ENCODE assay signal across 7 cellular contexts in the genomic region with DNA sequence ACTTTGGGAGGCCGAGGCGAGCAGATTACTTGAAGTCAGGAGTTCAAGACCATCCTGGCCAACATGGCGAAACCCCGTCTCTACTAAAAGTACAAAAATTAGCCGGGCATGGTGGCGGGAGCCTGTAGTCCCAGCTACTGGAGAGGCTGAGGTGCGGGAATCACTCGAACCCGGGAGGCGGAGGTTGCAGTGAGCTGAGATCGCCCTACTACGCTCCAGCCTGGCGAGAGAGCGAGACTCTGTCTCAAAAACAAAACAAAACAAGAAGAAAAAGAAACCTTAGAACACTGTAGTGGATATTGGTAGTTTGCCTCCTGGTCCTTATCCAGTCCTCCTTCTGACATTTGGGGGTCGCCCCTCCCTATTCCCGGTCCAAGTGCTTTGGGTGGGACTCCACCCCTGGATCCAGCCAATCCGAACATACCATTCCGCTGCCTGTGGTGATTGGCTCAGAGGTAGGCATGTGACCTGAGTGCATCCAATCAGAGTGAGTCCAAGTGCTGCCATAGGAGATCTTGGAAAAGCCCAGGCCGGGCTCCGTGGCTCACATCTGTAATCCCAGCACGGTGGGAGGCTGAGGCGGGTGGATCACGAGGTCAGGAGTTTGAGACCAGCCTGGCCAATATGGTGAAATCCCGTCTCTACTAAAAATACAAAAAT. TPM values are rescaled to one million over a fixed set of nuclear protein-coding genes. Genes with fewer than 3 reads are reported as not detected.
DNase-seq lines count a peak whose midpoint lies in the region; ATAC-seq, FAIRE-seq and TF ChIP-seq lines count a peak whose summit lies in the region.
"Not testable (repeated sequence)": the region's sequence is repeated elsewhere in the genome, so short reads cannot be mapped to it uniquely, and the experiment has no call there.

No MANE protein-coding gene starts in this region.

- not testable (repeated sequence) for TF ChIP-seq RAD21 in IMR-90 (IDR thresholded peaks at IDR 0.05; ENCODE audit: low read length); SK-N-SH (IDR thresholded peaks at IDR 0.05; ENCODE audit: low read length); H1 (IDR thresholded peaks at IDR 0.05 in 1 of 2, conservative IDR thresholded peaks at IDR 0.05 in 1 of 2; ENCODE audit: low read depth in 2 of 2, low read length in 2 of 2)

- in situ Hi-C loops in IMR-90 (cut with MboI; ENCODE audit: low sequenced_read_pairs) = not testable (repeated sequence)

- not testable (repeated sequence) for FAIRE-seq in H1 (lab: Jason Lieb, UNC)

- not testable (repeated sequence) for H3K18ac ChIP-seq in IMR-90 (ENCODE audit: low read depth, low read length); H1 (ENCODE audit: extremely low read depth, low read length); trophoblast cell (ENCODE audit: low read length)

- H3K4me3 ChIP-seq in GM23338; IMR-90 (ENCODE audit: insufficient read depth, low read depth, low read length); SK-N-SH (ENCODE audit: low read depth in 2 of 2, low read length in 1 of 2); H1 (ENCODE audit: extremely low read depth in 1 of 4, insufficient read depth in 2 of 4, low read depth in 3 of 4, low read length in 4 of 4); trophoblast cell (ENCODE audit: low read depth, low read length): not testable (repeated sequence)

- not testable (repeated sequence) for H2BK120ac ChIP-seq in IMR-90 (ENCODE audit: low read depth, low read length); H1 (replicated peaks; ENCODE audit: low read depth, low read length); trophoblast cell (ENCODE audit: insufficient read depth, low read length, poor library complexity)

- H4K5ac ChIP-seq in IMR-90 (ENCODE audit: low read depth, low read length); H1 (ENCODE audit: insufficient read length, low read depth, low read length): not testable (repeated sequence)

- H3K27me3 Mint-ChIP-seq in GM23338 (ENCODE audit: insufficient read depth, low read depth, poor library complexity) = peaks cover 20% of the 10 kb centered on the region

- not testable (repeated sequence) for H3K27ac Mint-ChIP-seq in GM23338

- BruUV-seq in IMR-90 (replicated peaks; lab: Mats Ljungman, UMichigan) = not testable (repeated sequence)

- H3K23me2 ChIP-seq in H1 (ENCODE audit: low read depth, low read length) = not testable (repeated sequence)

- intact Hi-C loops in IMR-90 (cut with micrococcal nuclease) = not testable (repeated sequence)

- H3K9me3 ChIP-seq in IMR-90 (ENCODE audit: control insufficient read depth, insufficient read depth, low read length); SK-N-SH; H1 (ENCODE audit: insufficient read depth in 2 of 2, low read depth in 1 of 2, low read length in 1 of 2); trophoblast cell (ENCODE audit: insufficient read depth, low read depth, low read length): not testable (repeated sequence)

- H3K36me3 ChIP-seq in GM23338 (ENCODE audit: insufficient read depth); IMR-90 (ENCODE audit: control insufficient read depth, insufficient read depth, low read length); SK-N-SH (replicated peaks in 1 of 2; ENCODE audit: control insufficient read depth in 1 of 2, insufficient read depth in 2 of 2, low read length in 1 of 2); H1 (ENCODE audit: control insufficient read depth in 2 of 4, insufficient read depth in 4 of 4, low read length in 3 of 4); trophoblast cell (ENCODE audit: control insufficient read depth in 1 of 2, insufficient read depth in 2 of 2, low read length in 2 of 2): not testable (repeated sequence)

- not testable (repeated sequence) for H3K14ac ChIP-seq in IMR-90 (replicated peaks; ENCODE audit: low read depth, low read length); H1 (ENCODE audit: insufficient read length); trophoblast cell (ENCODE audit: low read length)

- not testable (repeated sequence) for TF ChIP-seq EP300 in SK-N-SH (IDR thresholded peaks at IDR 0.05; ENCODE audit: borderline replicate concordance in 1 of 2, low read depth in 1 of 2, low read length in 1 of 2); H1 (IDR thresholded peaks at IDR 0.05; ENCODE audit: borderline replicate concordance in 1 of 2, low read depth in 2 of 2, low read length in 2 of 2)

- not testable (repeated sequence) for H3K27ac ChIP-seq in GM23338 (ENCODE audit: low read depth); IMR-90 (ENCODE audit: insufficient read depth, low read length); SK-N-SH (ENCODE audit: low read depth in 2 of 2, low read length in 1 of 2); H1 (ENCODE audit: low read depth, low read length); trophoblast cell (ENCODE audit: low read depth, low read length)

- not testable (repeated sequence) for H3K36me3 Mint-ChIP-seq in GM23338 (ENCODE audit: low read depth)

- TF ChIP-seq CTCF in GM23338 (conservative IDR thresholded peaks at IDR 0.05; ENCODE audit: low read depth in 2 of 2); IMR-90 (conservative IDR thresholded peaks at IDR 0.05; ENCODE audit: low read depth, low read length); SK-N-SH (IDR thresholded peaks at IDR 0.05); H1 (IDR thresholded peaks at IDR 0.05; ENCODE audit: control extremely low read depth in 1 of 3, insufficient read depth in 1 of 3, low read depth in 1 of 3, low read length in 3 of 3): not testable (repeated sequence)

- dilution Hi-C loops in IMR-90 (cut with HindIII; ENCODE audit: low sequenced_read_pairs, unreplicated experiment) = not testable (repeated sequence)

- H3F3A ChIP-seq in GM23338 (replicated peaks; ENCODE audit: low read depth); SK-N-SH (replicated peaks; ENCODE audit: insufficient read depth): not testable (repeated sequence)

- H3K4me1 ChIP-seq in GM23338 (ENCODE audit: insufficient read depth); IMR-90 (ENCODE audit: control insufficient read depth, insufficient read depth, low read length); SK-N-SH (ENCODE audit: control insufficient read depth in 1 of 2, insufficient read depth in 2 of 2, low read depth in 1 of 2, low read length in 1 of 2); H1 (replicated peaks in 1 of 4; ENCODE audit: control insufficient read depth in 3 of 4, insufficient read depth in 4 of 4, low read length in 3 of 4); trophoblast cell (ENCODE audit: control insufficient read depth in 1 of 2, insufficient read depth in 2 of 2, low read length in 2 of 2): not testable (repeated sequence)

- not testable (repeated sequence) for H2AK9ac ChIP-seq in IMR-90 (replicated peaks; ENCODE audit: low read depth, low read length, poor library complexity)

- not testable (repeated sequence) for H2BK12ac ChIP-seq in H1 (ENCODE audit: low read depth, low read length)
- peak overlapping the region; percentile 7 for H2BK12ac ChIP-seq in trophoblast cell (ENCODE audit: low read length)

- 72% methylated on average over 10 of the region's 24 CpGs; no CpG with 5 or more reads in 1 of the 2 experiments for WGBS in IMR-90 (ENCODE audit: extremely low coverage in 2 of 2, insufficient read length in 1 of 2), 2 experiments
- 90% methylated on average over 24 of the region's 24 CpGs for WGBS in SK-N-SH (ENCODE audit: low lambda C conversion rate)
- WGBS in H1 (ENCODE audit: extremely low coverage in 1 of 2, insufficient coverage in 1 of 2, insufficient read length in 1 of 2, insufficient replicate concordance in 2 of 2, low coverage in 1 of 2, low lambda C conversion rate in 2 of 2, missing lambda C conversion rate in 1 of 2), 2 experiments = 90% methylated on average over 24 of the region's 24 CpGs; no CpG with 5 or more reads in 1 of the 2 experiments
- no CpG with 5 or more reads among the region's 24 CpGs for WGBS in trophoblast cell (ENCODE audit: extremely low coverage, insufficient coverage, insufficient read length)

- H3K9ac ChIP-seq in IMR-90 (ENCODE audit: low read depth, low read length); SK-N-SH; H1 (replicated peaks in 1 of 4; ENCODE audit: extremely low read depth in 1 of 4, low read depth in 3 of 4, low read length in 3 of 4); trophoblast cell (ENCODE audit: low read length): not testable (repeated sequence)

- H3K4me1 Mint-ChIP-seq in GM23338 = not testable (repeated sequence)

- not testable (repeated sequence) for H3K27me3 ChIP-seq in GM23338 (ENCODE audit: insufficient read depth); SK-N-SH (ENCODE audit: insufficient read depth); H1 (replicated peaks in 1 of 4; ENCODE audit: control insufficient read depth in 3 of 4, extremely low read depth in 1 of 4, insufficient read depth in 3 of 4, low read length in 3 of 4); trophoblast cell (ENCODE audit: insufficient read depth, low read length)
- H3K27me3 ChIP-seq in IMR-90 (ENCODE audit: control insufficient read depth, insufficient read depth, low read length) = peaks cover 14% of the 10 kb centered on the region

- H4K12ac ChIP-seq in trophoblast cell (ENCODE audit: low read depth, low read length) = not testable (repeated sequence)

- not testable (repeated sequence) for TF ChIP-seq POLR2A in IMR-90 (IDR thresholded peaks at IDR 0.05; ENCODE audit: low read depth, low read length); H1 (IDR thresholded peaks at IDR 0.05; ENCODE audit: control extremely low read depth in 1 of 2, low read depth in 2 of 2, low read length in 2 of 2)

- POLR2A ChIA-PET in IMR-90 (lab: Charles Lee; ENCODE audit: unreplicated experiment); H1 (lab: Charles Lee; ENCODE audit: partially characterized antibody): not testable (repeated sequence)
- POLR2A ChIA-PET in SK-N-SH (lab: Yijun Ruan, JAX) = interaction anchor here (0.7 kb wide), 1 partner anchor 10 kb away, joined by 3 read pairs; no protein-coding TSS in a partner anchor

- H3K9me1 ChIP-seq in IMR-90 (ENCODE audit: insufficient read depth, low read length) = not testable (repeated sequence)

- not testable (repeated sequence) for H3K23ac ChIP-seq in IMR-90 (ENCODE audit: low read depth, low read length); H1 (ENCODE audit: insufficient read length); trophoblast cell (ENCODE audit: low read length)

- not testable (repeated sequence) for H3K4me2 ChIP-seq in GM23338; IMR-90 (ENCODE audit: low read depth, low read length); SK-N-SH; H1 (ENCODE audit: insufficient read depth in 1 of 2, low read depth in 2 of 2, low read length in 2 of 2); trophoblast cell (ENCODE audit: low read length)

- not testable (repeated sequence) for H3K4me3 Mint-ChIP-seq in GM23338

- CTCF ChIA-PET in IMR-90 (lab: Yijun Ruan, JAX); SK-N-SH (lab: Yijun Ruan, JAX): not testable (repeated sequence)
- CTCF ChIA-PET in H1 (lab: Charles Lee; ENCODE audit: partially characterized antibody) = interaction anchor here (1.6 to 2.2 kb wide), 4 partner anchors 8 to 138 kb away, joined by 3 to 11 read pairs (median 5); no protein-coding TSS in a partner anchor

- not testable (repeated sequence) for H4K20me1 ChIP-seq in GM23338 (replicated peaks; ENCODE audit: insufficient read depth); IMR-90 (ENCODE audit: insufficient read depth, low read length); SK-N-SH (ENCODE audit: insufficient read depth); H1 (replicated peaks in 1 of 2; ENCODE audit: control insufficient read depth in 1 of 2, insufficient read depth in 2 of 2, low read length in 2 of 2)

- H3K56ac ChIP-seq in IMR-90 (ENCODE audit: extremely low read depth, insufficient read depth, low read length); H1 (replicated peaks; ENCODE audit: insufficient read length, low read depth, low read length): not testable (repeated sequence)

- not testable (repeated sequence) for H3K9me2 ChIP-seq in GM23338 (ENCODE audit: insufficient read depth); SK-N-SH

- DNase-seq in GM23338 (ENCODE audit: low spot score) (peak; percentile 67), RPMI7951 (ENCODE audit: low read depth) (peak; percentile 41), iPS-NIHi7 (ENCODE audit: extremely low spot score) (peak; percentile 72), trophoblast cell (peak; percentile 63 to 76)
- DNase-seq in IMR-90; SK-N-SH; H1 (ENCODE audit: low read depth in 1 of 2, low spot score in 2 of 2): not testable (repeated sequence)

- ATAC-seq in GM23338 = peak; percentile 75
- ATAC-seq in IMR-90 (ENCODE audit: low read depth) = not testable (repeated sequence)

- H2BK5ac ChIP-seq in IMR-90 (ENCODE audit: low read depth, low read length, poor library complexity, severe bottlenecking); H1 (ENCODE audit: low read depth, low read length); trophoblast cell (ENCODE audit: low read depth, low read length, poor library complexity): not testable (repeated sequence)

- H3K79me1 ChIP-seq in IMR-90 (ENCODE audit: low read depth in 1 of 2, low read length in 2 of 2); H1 (ENCODE audit: low read depth, low read length); trophoblast cell (ENCODE audit: low read length): not testable (repeated sequence)

- H4K8ac ChIP-seq in IMR-90 (ENCODE audit: low read depth in 2 of 2, low read length in 2 of 2); H1 (ENCODE audit: extremely low read depth, insufficient read depth, low read length): not testable (repeated sequence)
- peak overlapping the region; percentile 53 for H4K8ac ChIP-seq in trophoblast cell (ENCODE audit: low read depth, low read length)

- not testable (repeated sequence) for H3K79me2 ChIP-seq in GM23338 (replicated peaks; ENCODE audit: insufficient read depth); SK-N-SH (ENCODE audit: insufficient read depth); H1 (ENCODE audit: control insufficient read depth in 1 of 2, insufficient read depth in 2 of 2, low read length in 2 of 2); trophoblast cell (ENCODE audit: control insufficient read depth, insufficient read depth, low read length, poor library complexity)

- not testable (repeated sequence) for H3K9me3 Mint-ChIP-seq in GM23338

- H4K91ac ChIP-seq in IMR-90 (ENCODE audit: insufficient read depth, low read depth, low read length); H1 (replicated peaks; ENCODE audit: insufficient read length, low read length): not testable (repeated sequence)
- H4K91ac ChIP-seq in trophoblast cell (ENCODE audit: low read depth, low read length) = peak overlapping the region; percentile 32

- not testable (repeated sequence) for H2BK20ac ChIP-seq in IMR-90 (ENCODE audit: low read depth, low read length); H1 (ENCODE audit: low read length)

- peak overlapping the region; percentile 83 for H2AFZ ChIP-seq in GM23338
- H2AFZ ChIP-seq in IMR-90 (replicated peaks; ENCODE audit: low read length, poor library complexity); SK-N-SH (ENCODE audit: low read depth); H1 (ENCODE audit: low read length); trophoblast cell (ENCODE audit: insufficient read depth, low read length, poor library complexity): not testable (repeated sequence)

- not testable (repeated sequence) for H3K4ac ChIP-seq in IMR-90 (ENCODE audit: low read depth, low read length); H1 (replicated peaks; ENCODE audit: insufficient read length, low read depth, low read length); trophoblast cell (ENCODE audit: low read depth, low read length)

- H2AK5ac ChIP-seq in IMR-90 (ENCODE audit: low read depth, low read length); H1 (ENCODE audit: low read depth, low read length); trophoblast cell (ENCODE audit: low read length): not testable (repeated sequence)

- H2BK15ac ChIP-seq in IMR-90 (ENCODE audit: low read depth, low read length); H1 (ENCODE audit: low read length): not testable (repeated sequence)

RNA-seq across cellular contexts. Expression of gene ACOT11, which starts 34.0 kb away (rescaled TPM):
- 2.7 and 3.7 TPM in 2 replicates for total RNA-seq in GM23338 (2014; rRNA removed; shearing (Covaris generic))
- polyA plus RNA-seq in GM23338 (2016; fragmentation: Nextera tagmentation; extraction: Ambion mirVana) (1.6 and 2.0 TPM in 2 replicates), IMR-90 (2012; rRNA removed) (2.7 and 3.1 TPM in 2 replicates), SK-N-SH (2012; rRNA removed) (6.9 and 7.2 TPM in 2 replicates), H1 (2011; rRNA removed) (4.5 and 5.6 TPM in 2 replicates)
- 2.5 TPM in 2 replicates for total RNA-seq in IMR-90 (2012; rRNA removed)
- polyA plus RNA-seq in IMR-90 (2012; cell fraction: cytosol; rRNA removed) = 1.0 and 1.8 TPM in 2 replicates
- 4.2 and 8.7 TPM in 2 replicates for polyA plus RNA-seq in IMR-90 (2012; cell fraction: nucleus; rRNA removed; ENCODE audit: low replicate concordance)
- total RNA-seq in RPMI7951 (2014; rRNA removed; shearing (Covaris generic)) = 0.39 and 0.60 TPM in 2 replicates
- 2.2 and 3.3 TPM in 2 replicates for polyA plus RNA-seq in SK-N-SH (2012; cell fraction: cytosol; rRNA removed)
- polyA plus RNA-seq in SK-N-SH (2012; cell fraction: nucleus; rRNA removed) = 18.0 and 20.4 TPM in 2 replicates
- total RNA-seq in H1 (2021; fragmentation: NEBNext Ultra II Directional; extraction: Animal tissue kit (Norgen Biotek cat#: 25700)) = 3.5 and 3.8 TPM in 2 replicates
- polyA plus RNA-seq in H1 (2011; cell fraction: cytosol; rRNA removed) = 4.2 TPM
- polyA plus RNA-seq in H1 (2011; cell fraction: nucleus; rRNA removed) = 9.9 TPM
- polyA plus RNA-seq in H1 (2012, experiment 1 of 2) = 2.9 to 4.1 TPM (median 3.4 TPM) in 4 replicates
- polyA plus RNA-seq in H1 (2012, experiment 2 of 2) = 3.2 TPM
- 2.8 TPM for polyA plus RNA-seq in H1 (2013, experiment 1 of 2)
- 2.5 TPM for polyA plus RNA-seq in H1 (2013, experiment 2 of 2)
- 6.1 and 6.3 TPM in 2 replicates for polyA minus RNA-seq in H1 (2011; rRNA and poly(A)+ RNA removed)
- polyA minus RNA-seq in H1 (2011; cell fraction: cytosol; rRNA and poly(A)+ RNA removed) = 1.8 TPM
- 8.7 TPM for polyA minus RNA-seq in H1 (2011; cell fraction: nucleus; rRNA and poly(A)+ RNA removed)
- 4.2 and 5.0 TPM in 2 replicates for polyA plus RNA-seq in trophoblast cell (2013)
